21 cellular contexts compared by ENCODE assay signal in genomic region chr9:95411211-95411892, GRCh38.
DNase-seq lines count a peak whose midpoint lies in the region; ATAC-seq and TF ChIP-seq lines count a peak whose summit lies in the region.
"Had no signal": no experiment of that assay in that cellular context is flagged by ENCODE, and none has a peak within 500 bp of the region (broad histone marks: within the 10 kb centered on the region; RNA-seq: fewer than 3 reads in every experiment).

No MANE protein-coding gene starts in this region.

- no peak overlapping the region for H2BK5ac ChIP-seq in IMR-90 (ENCODE audit: low read depth, low read length, poor library complexity, severe bottlenecking)
- H2BK5ac ChIP-seq in mesendoderm (ENCODE audit: low read length): no peak overlapping the region

- 96% methylated on average over 9 of the region's 20 CpGs; no CpG with 5 or more reads in 1 of the 2 experiments for WGBS in IMR-90 (ENCODE audit: extremely low coverage in 2 of 2, insufficient read length in 1 of 2), 2 experiments
- WGBS in ectodermal cell, 2 experiments: 91% methylated on average over 20 of the region's 20 CpGs
- no CpG with 5 or more reads among the region's 20 CpGs for WGBS in mesendoderm (ENCODE audit: extremely low coverage, insufficient coverage, low lambda C conversion rate)

- CTCF ChIA-PET in IMR-90 (lab: Yijun Ruan, JAX): no interaction called here

- H4K5ac ChIP-seq in IMR-90 (ENCODE audit: low read depth, low read length) (no peak overlapping the region), mesendoderm (ENCODE audit: low read length) (no peak overlapping the region)

- TF ChIP-seq RAD21 in IMR-90 (IDR thresholded peaks at IDR 0.05; ENCODE audit: low read length): no peak

- H3K4me3 ChIP-seq in IMR-90 (ENCODE audit: insufficient read depth, low read depth, low read length) (no peak overlapping the region), ectodermal cell (ENCODE audit: insufficient read depth, low read depth, low read length) (no peak overlapping the region), mesendoderm (ENCODE audit: low read length) (no peak overlapping the region)
- H3K4me3 ChIP-seq: BLaER1, GM23248 had no signal

- H3K18ac ChIP-seq in IMR-90 (ENCODE audit: low read depth, low read length) (no peak overlapping the region; the same call in 1 of the 2 replicates), mesendoderm (ENCODE audit: low read length) (no peak overlapping the region)

- no peak overlapping the region for H2AK9ac ChIP-seq in IMR-90 (replicated peaks; ENCODE audit: low read depth, low read length, poor library complexity)

- POLR2A ChIA-PET in IMR-90 (lab: Charles Lee; ENCODE audit: unreplicated experiment): no interaction called here

- H3K27ac ChIP-seq in IMR-90 (ENCODE audit: insufficient read depth, low read length) (no peak overlapping the region), ectodermal cell (ENCODE audit: insufficient read depth, low read depth, low read length, poor library complexity, severe bottlenecking) (peak overlapping the region; percentile 64), mesendoderm (ENCODE audit: low read depth, low read length) (no peak overlapping the region)
- H3K27ac ChIP-seq: BLaER1, GM23248 had no signal

- no peaks in the 10 kb centered on the region for H3K79me2 ChIP-seq in mesendoderm (ENCODE audit: control insufficient read depth, insufficient read depth, low read length)

- H2AK5ac ChIP-seq in IMR-90 (ENCODE audit: low read depth, low read length): peak overlapping the region; percentile 53
- no peak overlapping the region for H2AK5ac ChIP-seq in mesendoderm (ENCODE audit: low read length)

- H3K79me1 ChIP-seq in IMR-90 (ENCODE audit: low read depth in 1 of 2, low read length in 2 of 2) (no peaks in the 10 kb centered on the region), mesendoderm (ENCODE audit: low read length) (no peaks in the 10 kb centered on the region)

- H3K23ac ChIP-seq in IMR-90 (ENCODE audit: low read depth, low read length) (no peak overlapping the region), mesendoderm (ENCODE audit: low read length) (no peak overlapping the region)

- H2BK15ac ChIP-seq in IMR-90 (ENCODE audit: low read depth, low read length): peak overlapping the region; percentile 58; the same call in 1 of the 3 replicates
- no peak overlapping the region for H2BK15ac ChIP-seq in mesendoderm (replicated peaks; ENCODE audit: low read depth)

- peak overlapping the region; percentile 48; the same call in 1 of the 2 replicates for H4K91ac ChIP-seq in IMR-90 (ENCODE audit: insufficient read depth, low read depth, low read length)

- H3K9ac ChIP-seq in IMR-90 (ENCODE audit: low read depth, low read length) (no peak overlapping the region), mesendoderm (ENCODE audit: low read length) (no peak overlapping the region)
- H3K9ac ChIP-seq: BLaER1, GM23248, SK-N-SH had no signal

- H3K4ac ChIP-seq in IMR-90 (ENCODE audit: low read depth, low read length): peak overlapping the region; percentile 50
- H3K4ac ChIP-seq in mesendoderm (ENCODE audit: low read depth, low read length): peak overlapping the region; percentile 23

- peaks cover 3% of the 10 kb centered on the region; the same call in 1 of the 2 replicates for H3K9me1 ChIP-seq in IMR-90 (ENCODE audit: insufficient read depth, low read length)

- BruUV-seq in IMR-90 (replicated peaks; lab: Mats Ljungman, UMichigan): no TSS peak

- DNase-seq in IMR-90 (no peak), mesendoderm (no peak), retina (peak; percentile 32), NCI-H1694 (lab: John Stamatoyannopoulos, UW) (no peak)
- DNase-seq in NK-92 treated with Interleukin-12 subunit alpha and Interleukin-12 subunit beta, amount 100 ng/mL, for 24 hours (lab: John Stamatoyannopoulos, UW): no peak
- DNase-seq: CD4-positive, alpha-beta T cell; GM23248; H9; Kasumi-1; NCI-H1092 treated with DMSO at 0.1 percent for 48 hours; NCI-H1436; NCI-H1930; NCI-H2227 treated with DMSO at 0.1 percent for 48 hours; NCI-H510A; NCI-H69; SK-N-SH; SW 1271 had no signal

- intact Hi-C loops in IMR-90 (cut with micrococcal nuclease): no loop called here

- dilution Hi-C loops in IMR-90 (cut with HindIII; ENCODE audit: low sequenced_read_pairs, unreplicated experiment): no loop called here

- no peak overlapping the region for H2AFZ ChIP-seq in IMR-90 (replicated peaks; ENCODE audit: low read length, poor library complexity)
- H2AFZ ChIP-seq: GM23248 had no signal

- peak overlapping the region; percentile 44; the same call in 1 of the 2 replicates for H2BK120ac ChIP-seq in IMR-90 (ENCODE audit: low read depth, low read length)
- no peak overlapping the region for H2BK120ac ChIP-seq in mesendoderm (ENCODE audit: low read depth, low read length)

- H3K4me2 ChIP-seq in IMR-90 (ENCODE audit: low read depth, low read length): no peak overlapping the region
- H3K4me2 ChIP-seq in mesendoderm (ENCODE audit: low read length): no peak overlapping the region
- H3K4me2 ChIP-seq: BLaER1, SK-N-SH had no signal

- H3K9me3 ChIP-seq in IMR-90 (ENCODE audit: control insufficient read depth, insufficient read depth, low read length) (no peaks in the 10 kb centered on the region), ectodermal cell (ENCODE audit: control insufficient read depth, low read length) (no peaks in the 10 kb centered on the region)
- H3K9me3 ChIP-seq: BLaER1, SK-N-SH had no signal

- H3K27me3 ChIP-seq in IMR-90 (ENCODE audit: control insufficient read depth, insufficient read depth, low read length): no peaks in the 10 kb centered on the region
- H3K27me3 ChIP-seq in ectodermal cell (ENCODE audit: control insufficient read depth, insufficient read depth, low read length, poor library complexity, severe bottlenecking): no peaks in the 10 kb centered on the region
- H3K27me3 ChIP-seq in mesendoderm (ENCODE audit: insufficient read depth, low read length, poor library complexity): no peaks in the 10 kb centered on the region
- H3K27me3 ChIP-seq: BLaER1 had no signal

- H4K20me1 ChIP-seq in IMR-90 (ENCODE audit: insufficient read depth, low read length): no peaks in the 10 kb centered on the region
- H4K20me1 ChIP-seq: BLaER1 had no signal

- H2BK20ac ChIP-seq in IMR-90 (ENCODE audit: low read depth, low read length): peak overlapping the region; percentile 80

- H4K8ac ChIP-seq in IMR-90 (ENCODE audit: low read depth in 2 of 2, low read length in 2 of 2) (no peak overlapping the region), mesendoderm (ENCODE audit: low read depth, low read length) (no peak overlapping the region)

- ATAC-seq in IMR-90 (ENCODE audit: low read depth) (no peak), GM18502 (IDR thresholded peaks at IDR 0.05; ENCODE audit: poor library complexity, unreplicated experiment) (no peak)
- ATAC-seq: Panc1 had no signal

- H3K36me3 ChIP-seq in IMR-90 (ENCODE audit: control insufficient read depth, insufficient read depth, low read length): no peaks in the 10 kb centered on the region
- H3K36me3 ChIP-seq in ectodermal cell (ENCODE audit: control insufficient read depth, insufficient read depth, low read length): no peaks in the 10 kb centered on the region
- no peaks in the 10 kb centered on the region for H3K36me3 ChIP-seq in mesendoderm (ENCODE audit: control insufficient read depth, insufficient read depth, low read length)
- H3K36me3 ChIP-seq: BLaER1 had no signal

- no peak for TF ChIP-seq CTCF in IMR-90 (conservative IDR thresholded peaks at IDR 0.05; ENCODE audit: low read depth, low read length)

- H3K14ac ChIP-seq in IMR-90 (replicated peaks; ENCODE audit: low read depth, low read length): no peak overlapping the region

- peaks cover 5% of the 10 kb centered on the region for H3K4me1 ChIP-seq in IMR-90 (ENCODE audit: control insufficient read depth, insufficient read depth, low read length)
- H3K4me1 ChIP-seq in ectodermal cell (ENCODE audit: control insufficient read depth, insufficient read depth, low read length): peaks cover 19% of the 10 kb centered on the region
- H3K4me1 ChIP-seq in mesendoderm (ENCODE audit: control insufficient read depth, low read depth, low read length): no peaks in the 10 kb centered on the region
- H3K4me1 ChIP-seq: BLaER1 had no signal

- H3K56ac ChIP-seq in IMR-90 (ENCODE audit: extremely low read depth, insufficient read depth, low read length): no peak overlapping the region
- no peak overlapping the region for H3K56ac ChIP-seq in mesendoderm (ENCODE audit: low read length)

- no peak for TF ChIP-seq POLR2A in IMR-90 (IDR thresholded peaks at IDR 0.05; ENCODE audit: low read depth, low read length)

- in situ Hi-C loops in IMR-90 (cut with MboI; ENCODE audit: low sequenced_read_pairs): no loop called here

TF ChIP-seq in IMR-90, 13 proteins besides CTCF, POLR2A, EP300 and RAD21 (continues in another document):
- TF ChIP-seq USF2 (IDR thresholded peaks at IDR 0.05; ENCODE audit: low read depth, low read length) (no peak), ELK1 (IDR thresholded peaks at IDR 0.05; ENCODE audit: borderline replicate concordance, low read depth, low read length) (no peak), SMC3 (IDR thresholded peaks at IDR 0.05; ENCODE audit: low read depth, low read length) (no peak), RFX5 (IDR thresholded peaks at IDR 0.05; ENCODE audit: low read depth, low read length) (no peak), MAFK (IDR thresholded peaks at IDR 0.05; ENCODE audit: low read depth, low read length) (no peak), MXI1 (IDR thresholded peaks at IDR 0.05; ENCODE audit: borderline replicate concordance, low read depth, low read length) (no peak), CHD1 (IDR thresholded peaks at IDR 0.05; ENCODE audit: low read depth, low read length) (no peak), CEBPB (IDR thresholded peaks at IDR 0.05; ENCODE audit: low read depth, low read length) (no peak), FOS (IDR thresholded peaks at IDR 0.05; ENCODE audit: low read depth, low read length) (no peak), BHLHE40 (IDR thresholded peaks at IDR 0.05; ENCODE audit: low read depth, low read length) (no peak), RCOR1 (IDR thresholded peaks at IDR 0.05; ENCODE audit: insufficient replicate concordance, low read length) (no peak)
